In the genomic region with DNA sequence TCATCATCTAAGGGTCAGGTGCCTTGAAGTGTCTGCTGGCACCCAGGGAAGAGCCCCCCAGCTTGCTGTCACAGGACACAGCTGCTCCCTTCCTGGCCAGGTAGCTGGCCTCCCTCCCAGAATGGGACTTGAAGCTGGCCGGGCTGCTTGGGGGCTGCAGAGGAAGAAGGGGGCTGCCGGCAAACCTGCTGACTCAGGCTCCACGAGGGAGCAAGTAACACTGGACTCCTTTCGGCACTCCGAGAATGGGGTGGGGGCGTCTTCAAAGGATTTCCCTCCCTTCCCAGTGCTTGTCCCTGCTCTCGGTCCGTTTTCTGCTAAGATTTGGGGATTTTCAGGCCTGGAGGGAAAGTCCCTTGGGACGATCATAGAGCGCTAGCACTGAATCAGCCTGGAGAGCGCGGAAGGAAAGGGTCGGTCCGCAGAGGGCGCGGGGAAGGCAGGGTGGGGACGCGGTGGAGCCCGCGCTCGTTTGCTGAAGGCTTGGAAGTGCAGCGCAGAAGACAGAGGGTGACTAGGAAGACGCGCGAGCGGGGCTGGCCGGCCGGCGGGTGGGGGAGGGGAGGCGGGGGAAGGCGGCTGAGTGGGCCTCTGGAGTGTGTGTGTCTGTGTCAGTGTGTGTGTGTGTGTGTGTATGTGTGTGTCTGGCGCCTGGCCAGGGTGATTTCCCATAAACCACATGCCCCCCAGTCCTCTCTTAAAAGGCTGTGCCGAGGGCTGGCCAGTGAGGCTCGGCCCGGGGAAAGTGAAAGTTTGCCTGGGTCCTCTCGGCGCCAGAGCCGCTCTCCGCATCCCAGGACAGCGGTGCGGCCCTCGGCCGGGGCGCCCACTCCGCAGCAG, we compare ENCODE assay signal across 1 cellular context.
TF ChIP-seq lines count a peak whose summit lies in the region.

A gene with protein sequence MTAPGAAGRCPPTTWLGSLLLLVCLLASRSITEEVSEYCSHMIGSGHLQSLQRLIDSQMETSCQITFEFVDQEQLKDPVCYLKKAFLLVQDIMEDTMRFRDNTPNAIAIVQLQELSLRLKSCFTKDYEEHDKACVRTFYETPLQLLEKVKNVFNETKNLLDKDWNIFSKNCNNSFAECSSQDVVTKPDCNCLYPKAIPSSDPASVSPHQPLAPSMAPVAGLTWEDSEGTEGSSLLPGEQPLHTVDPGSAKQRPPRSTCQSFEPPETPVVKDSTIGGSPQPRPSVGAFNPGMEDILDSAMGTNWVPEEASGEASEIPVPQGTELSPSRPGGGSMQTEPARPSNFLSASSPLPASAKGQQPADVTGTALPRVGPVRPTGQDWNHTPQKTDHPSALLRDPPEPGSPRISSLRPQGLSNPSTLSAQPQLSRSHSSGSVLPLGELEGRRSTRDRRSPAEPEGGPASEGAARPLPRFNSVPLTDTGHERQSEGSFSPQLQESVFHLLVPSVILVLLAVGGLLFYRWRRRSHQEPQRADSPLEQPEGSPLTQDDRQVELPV (plus strand): TSS at position 727 of the 840 bp plus-strand sequence. CDS start 175 bp downstream, outside the sequence.

TF ChIP-seq in HepG2, 621 proteins besides CTCF, POLR2A, EP300 and RAD21 (continued from another document and continues in another):
- TF ChIP-seq, protein P1, sequence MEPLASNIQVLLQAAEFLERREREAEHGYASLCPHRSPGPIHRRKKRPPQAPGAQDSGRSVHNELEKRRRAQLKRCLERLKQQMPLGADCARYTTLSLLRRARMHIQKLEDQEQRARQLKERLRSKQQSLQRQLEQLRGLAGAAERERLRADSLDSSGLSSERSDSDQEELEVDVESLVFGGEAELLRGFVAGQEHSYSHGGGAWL (CRISPR knock-in tag; IDR thresholded peaks at IDR 0.05): no peak
- TF ChIP-seq ZNF441 (CRISPR knock-in tag; IDR thresholded peaks at IDR 0.05; ENCODE audit: borderline replicate concordance) (no peak; the same call in 1 of the 2 replicates), ZFP1 (CRISPR knock-in tag; IDR thresholded peaks at IDR 0.05) (no peak), NR0B2 (CRISPR knock-in tag; IDR thresholded peaks at IDR 0.05) (no peak), ADNP (CRISPR knock-in tag; IDR thresholded peaks at IDR 0.05) (no peak), ZNF749 (CRISPR knock-in tag; IDR thresholded peaks at IDR 0.05; ENCODE audit: borderline replicate concordance) (no peak), SIN3A (IDR thresholded peaks at IDR 0.05; ENCODE audit: borderline replicate concordance, low read depth, low read length) (no peak), TRIM22 (IDR thresholded peaks at IDR 0.05) (no peak), ZMYM3 (CRISPR knock-in tag; IDR thresholded peaks at IDR 0.05) (no peak), TRIM24 (CRISPR knock-in tag; IDR thresholded peaks at IDR 0.05) (no peak), NFE2 (CRISPR knock-in tag; IDR thresholded peaks at IDR 0.05) (no peak), ZNF274 (CRISPR knock-in tag; IDR thresholded peaks at IDR 0.05) (0 out of 2 replicates have a peak, but pooled peaks have one; percentile 11), GLI4 (CRISPR knock-in tag; IDR thresholded peaks at IDR 0.05; ENCODE audit: borderline replicate concordance) (no peak), CHD4 (IDR thresholded peaks at IDR 0.05; ENCODE audit: borderline replicate concordance, low read length) (no peak), HNF4A (CRISPR knock-in tag; IDR thresholded peaks at IDR 0.05) (no peak), MYPOP (CRISPR knock-in tag; IDR thresholded peaks at IDR 0.05) (0 out of 2 replicates have a peak, but pooled peaks have one; percentile 35), ETS1 (CRISPR knock-in tag; IDR thresholded peaks at IDR 0.05) (no peak), RORA (CRISPR knock-in tag; IDR thresholded peaks at IDR 0.05) (no peak), ZNF275 (CRISPR knock-in tag; IDR thresholded peaks at IDR 0.05; ENCODE audit: borderline replicate concordance) (0 out of 2 replicates have a peak, but pooled peaks have one; percentile 35), ERF (CRISPR knock-in tag; IDR thresholded peaks at IDR 0.05) (no peak), NR2F2 (IDR thresholded peaks at IDR 0.05; ENCODE audit: borderline replicate concordance, low read depth) (no peak), MEF2D (CRISPR knock-in tag; IDR thresholded peaks at IDR 0.05) (no peak), ASH2L (IDR thresholded peaks at IDR 0.05; ENCODE audit: insufficient read length, low read depth, low read length) (peak; percentile 38), HNRNPLL (IDR thresholded peaks at IDR 0.05; ENCODE audit: low read depth, low read length, poor library complexity, severe bottlenecking) (peak; percentile 27), MAFF (IDR thresholded peaks at IDR 0.05; ENCODE audit: low read depth, low read length) (peak; percentile 49; the same call in 1 of the 2 replicates), HNF1B (CRISPR knock-in tag; IDR thresholded peaks at IDR 0.05) (peak; percentile 30; the same call in 1 of the 2 replicates), AKAP8 (CRISPR knock-in tag; IDR thresholded peaks at IDR 0.05) (no peak), DNMT1 (CRISPR knock-in tag; IDR thresholded peaks at IDR 0.05) (no peak), NR2C2 (CRISPR knock-in tag; IDR thresholded peaks at IDR 0.05; ENCODE audit: borderline replicate concordance) (no peak), SAP130 (CRISPR knock-in tag; IDR thresholded peaks at IDR 0.05; ENCODE audit: low read depth) (peak; percentile 34; the same call in 1 of the 2 replicates), ISX (CRISPR knock-in tag; conservative IDR thresholded peaks at IDR 0.05) (no peak), ZNF615 (CRISPR knock-in tag; IDR thresholded peaks at IDR 0.05; ENCODE audit: borderline replicate concordance) (no peak), ZBTB7B (CRISPR knock-in tag; IDR thresholded peaks at IDR 0.05) (peak; percentile 36; the same call in 1 of the 2 replicates), ZNF724P (CRISPR knock-in tag; IDR thresholded peaks at IDR 0.05; ENCODE audit: borderline replicate concordance) (no peak), MTF2 (CRISPR knock-in tag; IDR thresholded peaks at IDR 0.05; ENCODE audit: borderline replicate concordance) (no peak), ARID4A (CRISPR knock-in tag; IDR thresholded peaks at IDR 0.05; ENCODE audit: borderline replicate concordance) (0 out of 2 replicates have a peak, but pooled peaks have one; percentile 8), PBX2 (CRISPR knock-in tag; IDR thresholded peaks at IDR 0.05) (no peak), YEATS4 (CRISPR knock-in tag; IDR thresholded peaks at IDR 0.05; ENCODE audit: borderline replicate concordance) (no peak)
- TF ChIP-seq, protein P2, sequence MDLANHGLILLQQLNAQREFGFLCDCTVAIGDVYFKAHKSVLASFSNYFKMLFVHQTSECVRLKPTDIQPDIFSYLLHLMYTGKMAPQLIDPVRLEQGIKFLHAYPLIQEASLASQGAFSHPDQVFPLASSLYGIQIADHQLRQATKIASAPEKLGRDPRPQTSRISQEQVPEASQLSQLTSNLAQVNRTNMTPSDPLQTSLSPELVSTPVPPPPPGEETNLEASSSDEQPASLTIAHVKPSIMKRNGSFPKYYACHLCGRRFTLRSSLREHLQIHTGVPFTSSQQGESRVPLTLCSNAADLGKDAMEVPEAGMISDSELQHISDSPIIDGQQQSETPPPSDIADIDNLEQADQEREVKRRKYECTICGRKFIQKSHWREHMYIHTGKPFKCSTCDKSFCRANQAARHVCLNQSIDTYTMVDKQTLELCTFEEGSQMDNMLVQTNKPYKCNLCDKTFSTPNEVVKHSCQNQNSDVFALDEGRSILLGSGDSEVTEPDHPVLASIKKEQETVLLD (CRISPR knock-in tag; IDR thresholded peaks at IDR 0.05; ENCODE audit: low read depth): no peak
- TF ChIP-seq, protein P3, sequence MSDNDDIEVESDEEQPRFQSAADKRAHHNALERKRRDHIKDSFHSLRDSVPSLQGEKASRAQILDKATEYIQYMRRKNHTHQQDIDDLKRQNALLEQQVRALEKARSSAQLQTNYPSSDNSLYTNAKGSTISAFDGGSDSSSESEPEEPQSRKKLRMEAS (IDR thresholded peaks at IDR 0.05): peak; percentile 41; the same call in 1 of the 2 replicates
